8 cellular contexts compared by ENCODE assay signal in genomic region chr7:27740449-27741086, GRCh38. TPM values are rescaled to one million over a fixed set of nuclear protein-coding genes. Genes with fewer than 3 reads are reported as not detected.
DNase-seq lines count a peak whose midpoint lies in the region; ATAC-seq and TF ChIP-seq lines count a peak whose summit lies in the region.

No MANE protein-coding gene starts in this region.

- H3K27ac Mint-ChIP-seq in natural killer cell treated with Interleukin-12 subunit alpha and Interleukin-12 subunit beta and Interleukin-15 and Interleukin-18, amount 100 ng/mL, for 72 hours, result peak overlapping the region; percentile 98 to 100
- peak overlapping the region; percentile 96 for H3K27ac Mint-ChIP-seq in stimulated activated naive CD8-positive, alpha-beta T cell treated with anti-CD3 and anti-CD28 coated beads, Interleukin-15, Interleukin-2, amounts not matched to agents 100 ng/mL and 50 ng/mL, for 24 hours

- DNase-seq in EL, result peak; percentile 79
- peak; percentile 31 for DNase-seq in GOT3 (lab: John Stamatoyannopoulos, UW)
- DNase-seq in Kasumi-1 (lab: John Stamatoyannopoulos, UW), result peak; percentile 66 to 69
- DNase-seq in RPMI7951 (ENCODE audit: low read depth), result peak; percentile 78
- DNase-seq in activated T-helper 9 cell treated with anti-CD3 and anti-CD28 coated beads, Interleukin-2, amount 50 U/mL, for 16 hours (ENCODE audit: low read depth), result peak; percentile 80
- DNase-seq in fibroblast of the aortic adventitia (ENCODE audit: low read depth), result peak; percentile 65
- peak; percentile 90 for DNase-seq in natural killer cell treated with Interleukin-12 subunit alpha and Interleukin-12 subunit beta and Interleukin-15 and Interleukin-18, amount 100 ng/mL, for 72 hours (ENCODE audit: low spot score)

- H3K4me1 Mint-ChIP-seq in natural killer cell treated with Interleukin-12 subunit alpha and Interleukin-12 subunit beta and Interleukin-15 and Interleukin-18, amount 100 ng/mL, for 72 hours (ENCODE audit: low read depth in 2 of 2), result peaks cover 31 to 41% of the 10 kb centered on the region in 2 donors
- peaks cover 45% of the 10 kb centered on the region for H3K4me1 Mint-ChIP-seq in stimulated activated naive CD8-positive, alpha-beta T cell treated with anti-CD3 and anti-CD28 coated beads, Interleukin-15, Interleukin-2, amounts not matched to agents 100 ng/mL and 50 ng/mL, for 24 hours (ENCODE audit: low read depth)

- H3K9me3 Mint-ChIP-seq in natural killer cell treated with Interleukin-12 subunit alpha and Interleukin-12 subunit beta and Interleukin-15 and Interleukin-18, amount 100 ng/mL, for 72 hours, result no peaks in the 10 kb centered on the region
- no peaks in the 10 kb centered on the region for H3K9me3 Mint-ChIP-seq in stimulated activated naive CD8-positive, alpha-beta T cell treated with anti-CD3 and anti-CD28 coated beads, Interleukin-15, Interleukin-2, amounts not matched to agents 100 ng/mL and 50 ng/mL, for 24 hours

- ATAC-seq in natural killer cell treated with Interleukin-12 subunit alpha and Interleukin-12 subunit beta and Interleukin-15 and Interleukin-18, amount 100 ng/mL, for 72 hours, result peak; percentile 87 to 90

- peak overlapping the region; percentile 88 for H3K4me3 Mint-ChIP-seq in natural killer cell treated with Interleukin-12 subunit alpha and Interleukin-12 subunit beta and Interleukin-15 and Interleukin-18, amount 100 ng/mL, for 72 hours
- H3K4me3 Mint-ChIP-seq in stimulated activated naive CD8-positive, alpha-beta T cell treated with anti-CD3 and anti-CD28 coated beads, Interleukin-15, Interleukin-2, amounts not matched to agents 100 ng/mL and 50 ng/mL, for 24 hours, result peak overlapping the region; percentile 92

- peaks cover 4% of the 10 kb centered on the region in 2 donors for H3K27me3 Mint-ChIP-seq in natural killer cell treated with Interleukin-12 subunit alpha and Interleukin-12 subunit beta and Interleukin-15 and Interleukin-18, amount 100 ng/mL, for 72 hours
- no peaks in the 10 kb centered on the region for H3K27me3 Mint-ChIP-seq in stimulated activated naive CD8-positive, alpha-beta T cell treated with anti-CD3 and anti-CD28 coated beads, Interleukin-15, Interleukin-2, amounts not matched to agents 100 ng/mL and 50 ng/mL, for 24 hours

- H3K36me3 Mint-ChIP-seq in natural killer cell treated with Interleukin-12 subunit alpha and Interleukin-12 subunit beta and Interleukin-15 and Interleukin-18, amount 100 ng/mL, for 72 hours, result no peaks in the 10 kb centered on the region
- peaks cover 5% of the 10 kb centered on the region for H3K36me3 Mint-ChIP-seq in stimulated activated naive CD8-positive, alpha-beta T cell treated with anti-CD3 and anti-CD28 coated beads, Interleukin-15, Interleukin-2, amounts not matched to agents 100 ng/mL and 50 ng/mL, for 24 hours (ENCODE audit: low read depth)

- TF ChIP-seq CTCF in fibroblast of the aortic adventitia (IDR thresholded peaks at IDR 0.05; ENCODE audit: insufficient read depth, low read length), result no peak

- H3K4me3 ChIP-seq in fibroblast of the aortic adventitia (ENCODE audit: low read depth, low read length), result peak overlapping the region; percentile 97

RNA-seq across cellular contexts. Expression of gene TAX1BP1, which starts 0.6 kb away (rescaled TPM):
- total RNA-seq in RPMI7951 (2014; rRNA removed; shearing (Covaris generic)), result 83.7 and 89.4 TPM in 2 replicates
- 94.9 and 102 TPM in 2 replicates for total RNA-seq in fibroblast of the aortic adventitia (ENCODE audit: low replicate concordance)
- 100 to 1,000 TPM in 1 of 2 donors, 10 to 100 TPM in 1; 90.6 to 133 TPM for total RNA-seq in natural killer cell treated with Interleukin-12 subunit alpha and Interleukin-12 subunit beta and Interleukin-15 and Interleukin-18, amount 100 ng/mL, for 72 hours

Comparison
In these comparisons a context has a peak if more than half of its experiments do, and no peak if none do; other contexts are left out.
1. Peak in every context shown above with its lines: DNase-seq, ATAC-seq and H3K4me3 ChIP-seq.
2. DNase-seq: peak in every context shown above with its lines; median percentile 90 in natural killer cell treated with Interleukin-12 subunit alpha and Interleukin-12 subunit beta and Interleukin-15 and Interleukin-18, amount 100 ng/mL, for 72 hours; 80 in activated T-helper 9 cell treated with anti-CD3 and anti-CD28 coated beads, Interleukin-2, amount 50 U/mL, for 16 hours; 79 in EL; 78 in RPMI7951; 68 in Kasumi-1; 65 in fibroblast of the aortic adventitia; 31 in GOT3.